13 cellular contexts compared by ENCODE assay signal in genomic region chr22:47850644-47851151, GRCh38.
DNase-seq lines count a peak whose midpoint lies in the region; ATAC-seq and TF ChIP-seq lines count a peak whose summit lies in the region.
"Had no signal": no experiment of that assay in that cellular context is flagged by ENCODE, and none has a peak within 500 bp of the region (broad histone marks: within the 10 kb centered on the region; RNA-seq: fewer than 3 reads in every experiment).

No MANE protein-coding gene starts in this region.

- TF ChIP-seq CTCF in lung (IDR thresholded peaks at IDR 0.05; ENCODE audit: control extremely low read depth, extremely low read depth), result no peak
- TF ChIP-seq CTCF in natural killer cell (IDR thresholded peaks at IDR 0.05), result no peak

- POLR2A ChIA-PET in activated CD4-positive, alpha-beta T cell treated with anti-CD3 and anti-CD28 coated beads, Interleukin-2, amount 10 ng/mL, durations not matched to agents 7 days and 5 days (lab: Charles Lee), result no interaction called here

- H3K27ac ChIP-seq in BLaER1 treated with 17β-estradiol and CSF1 and Interleukin-3, amounts not matched to agents 10 nM and 100 nM, result no peak overlapping the region
- H3K27ac ChIP-seq in lung (ENCODE audit: low read depth in 1 of 2, low read length in 1 of 2), result no peak overlapping the region
- H3K27ac ChIP-seq: coronary artery, parathyroid adenoma, SK-N-MC, vagina had no signal

- DNase-seq in NCI-H1105 (lab: John Stamatoyannopoulos, UW) (peak; percentile 30), RPMI7951 (ENCODE audit: low read depth) (peak; percentile 57), lung (ENCODE audit: low spot score) (peak; percentile 27), activated T-cell treated with anti-CD3 and anti-CD28 coated beads for 4 hours (no peak), natural killer cell (no peak)
- no peak for DNase-seq in activated CD4-positive, alpha-beta T cell treated with anti-CD3 and anti-CD28 coated beads, Interleukin-2, amount 10 ng/mL, durations not matched to agents 7 days and 5 days
- DNase-seq: mammary epithelial cell had no signal

- H4K20me1 ChIP-seq in BLaER1 treated with 17β-estradiol and CSF1 and Interleukin-3, amounts not matched to agents 10 nM and 100 nM, result no peaks in the 10 kb centered on the region; a peak in 1 of 22 replicates

- peak overlapping the region in 10 of 11 experiments; percentile 2 to 66 (median 57); a peak in 15 of 22 replicates for H3K4me2 ChIP-seq in BLaER1 treated with 17β-estradiol and CSF1 and Interleukin-3, amounts not matched to agents 10 nM and 100 nM

- intact Hi-C loops in natural killer cell (cut with micrococcal nuclease), result no loop called here

- H3K27ac Mint-ChIP-seq in activated CD4-positive, alpha-beta T cell treated with anti-CD3 and anti-CD28 coated beads, Interleukin-2, amount 10 ng/mL, durations not matched to agents 7 days and 5 days, result no peak overlapping the region
- no peak overlapping the region for H3K27ac Mint-ChIP-seq in natural killer cell

- no peak overlapping the region for H3K4me3 ChIP-seq in BLaER1 treated with 17β-estradiol and CSF1 and Interleukin-3, amounts not matched to agents 10 nM and 100 nM
- no peak overlapping the region for H3K4me3 ChIP-seq in lung
- H3K4me3 ChIP-seq: coronary artery, SK-N-MC, vagina had no signal

- no peaks in the 10 kb centered on the region for H3K36me3 Mint-ChIP-seq in activated CD4-positive, alpha-beta T cell treated with anti-CD3 and anti-CD28 coated beads, Interleukin-2, amount 10 ng/mL, durations not matched to agents 7 days and 5 days (ENCODE audit: low read depth)
- no peaks in the 10 kb centered on the region for H3K36me3 Mint-ChIP-seq in natural killer cell

- no peaks in the 10 kb centered on the region for H3K4me1 Mint-ChIP-seq in activated CD4-positive, alpha-beta T cell treated with anti-CD3 and anti-CD28 coated beads, Interleukin-2, amount 10 ng/mL, durations not matched to agents 7 days and 5 days
- no peaks in the 10 kb centered on the region for H3K4me1 Mint-ChIP-seq in natural killer cell

- H3K4me1 ChIP-seq in BLaER1 treated with 17β-estradiol and CSF1 and Interleukin-3, amounts not matched to agents 10 nM and 100 nM, result peaks cover 0 to 24% (median 20%) of the 10 kb centered on the region in 10 experiments; a peak in 15 of 20 replicates
- H3K4me1 ChIP-seq in lung (ENCODE audit: control insufficient read depth in 2 of 2, insufficient read depth in 2 of 2, low read length in 2 of 2), result no peaks in the 10 kb centered on the region
- H3K4me1 ChIP-seq: parathyroid adenoma, vagina had no signal

- 50 to 65% methylated on average over 2 of the region's 2 CpGs for WGBS in lung, 2 donors

- H3K27me3 ChIP-seq in BLaER1 treated with 17β-estradiol and CSF1 and Interleukin-3, amounts not matched to agents 10 nM and 100 nM, result peaks cover 0 to 15% (median 0%) of the 10 kb centered on the region in 11 experiments; a peak in 2 of 22 replicates
- no peaks in the 10 kb centered on the region for H3K27me3 ChIP-seq in lung (ENCODE audit: control insufficient read depth, insufficient read depth)
- H3K27me3 ChIP-seq: vagina had no signal

- no peak overlapping the region for H3K9ac ChIP-seq in BLaER1 treated with 17β-estradiol and CSF1 and Interleukin-3, amounts not matched to agents 10 nM and 100 nM
- H3K9ac ChIP-seq: parathyroid adenoma had no signal

- no peaks in the 10 kb centered on the region for H3K9me3 ChIP-seq in BLaER1 treated with 17β-estradiol and CSF1 and Interleukin-3, amounts not matched to agents 10 nM and 100 nM (replicated peaks in 1 of 11)
- peaks cover 0 to 2% of the 10 kb centered on the region in 2 donors for H3K9me3 ChIP-seq in lung (ENCODE audit: control insufficient read depth in 2 of 2, insufficient read depth in 1 of 2, low read length in 1 of 2)
- H3K9me3 ChIP-seq: vagina had no signal

- ATAC-seq in lung (ENCODE audit: insufficient read depth, low FRiP score) (no peak), HG03457 (IDR thresholded peaks at IDR 0.05; ENCODE audit: unreplicated experiment) (no peak), natural killer cell (no peak)

- no peaks in the 10 kb centered on the region for H3K9me3 Mint-ChIP-seq in activated CD4-positive, alpha-beta T cell treated with anti-CD3 and anti-CD28 coated beads, Interleukin-2, amount 10 ng/mL, durations not matched to agents 7 days and 5 days
- no peaks in the 10 kb centered on the region for H3K9me3 Mint-ChIP-seq in natural killer cell

- H3K27me3 Mint-ChIP-seq in activated CD4-positive, alpha-beta T cell treated with anti-CD3 and anti-CD28 coated beads, Interleukin-2, amount 10 ng/mL, durations not matched to agents 7 days and 5 days, result peaks cover 2% of the 10 kb centered on the region
- H3K27me3 Mint-ChIP-seq in natural killer cell (ENCODE audit: low read depth in 2 of 2), result peaks cover 34 to 45% of the 10 kb centered on the region in 2 donors

- no peaks in the 10 kb centered on the region for H3K36me3 ChIP-seq in BLaER1 treated with 17β-estradiol and CSF1 and Interleukin-3, amounts not matched to agents 10 nM and 100 nM
- no peaks in the 10 kb centered on the region for H3K36me3 ChIP-seq in lung (ENCODE audit: control insufficient read depth in 2 of 2, insufficient read depth in 2 of 2, low read length in 2 of 2)
- H3K36me3 ChIP-seq: vagina had no signal

- CTCF ChIA-PET in activated CD4-positive, alpha-beta T cell treated with anti-CD3 and anti-CD28 coated beads, Interleukin-2, amount 10 ng/mL, durations not matched to agents 7 days and 5 days (lab: Charles Lee), result no interaction called here

- no peak overlapping the region for H3K4me3 Mint-ChIP-seq in activated CD4-positive, alpha-beta T cell treated with anti-CD3 and anti-CD28 coated beads, Interleukin-2, amount 10 ng/mL, durations not matched to agents 7 days and 5 days
- no peak overlapping the region for H3K4me3 Mint-ChIP-seq in natural killer cell

Comparison
In these comparisons a context has a peak if more than half of its experiments do, and no peak if none do; other contexts are left out.
1. DNase-seq: peak in NCI-H1105 (single experiment), RPMI7951 (single experiment) and lung (single experiment); none in activated T-cell treated with anti-CD3 and anti-CD28 coated beads for 4 hours (single experiment), activated CD4-positive, alpha-beta T cell treated with anti-CD3 and anti-CD28 coated beads, Interleukin-2, amount 10 ng/mL, durations not matched to agents 7 days and 5 days (single experiment) and natural killer cell (single experiment).